Comparison of ENCODE assay signal across 10 cellular contexts in genomic region chr13:88806438-88806837, GRCh38.
"Had no signal": no experiment of that assay in that cellular context is flagged by ENCODE, and none has a peak within 500 bp of the region (broad histone marks: within the 10 kb centered on the region; RNA-seq: fewer than 3 reads in every experiment).

No MANE protein-coding gene starts in this region.

- H2AFZ ChIP-seq: GM23338 had no signal

- FAIRE-seq: H1, K562 had no signal

- H3K36me3 ChIP-seq: HAP-1 had no signal

- H3K27ac ChIP-seq: HL-60 had no signal

- H3K4me2 ChIP-seq: GM23338 had no signal

- H3K9me3 ChIP-seq: HAP-1 had no signal

- ATAC-seq: GM23338, HCT116, K562 had no signal

- DNase-seq: H7, HFFc6, IMR-90, KG1 had no signal

- H3K4me3 ChIP-seq: GM23338, HAP-1, K562 had no signal

- H3K4me1 ChIP-seq: HAP-1 had no signal
